ENCODE assay signal across 29 cellular contexts in the genomic region with DNA sequence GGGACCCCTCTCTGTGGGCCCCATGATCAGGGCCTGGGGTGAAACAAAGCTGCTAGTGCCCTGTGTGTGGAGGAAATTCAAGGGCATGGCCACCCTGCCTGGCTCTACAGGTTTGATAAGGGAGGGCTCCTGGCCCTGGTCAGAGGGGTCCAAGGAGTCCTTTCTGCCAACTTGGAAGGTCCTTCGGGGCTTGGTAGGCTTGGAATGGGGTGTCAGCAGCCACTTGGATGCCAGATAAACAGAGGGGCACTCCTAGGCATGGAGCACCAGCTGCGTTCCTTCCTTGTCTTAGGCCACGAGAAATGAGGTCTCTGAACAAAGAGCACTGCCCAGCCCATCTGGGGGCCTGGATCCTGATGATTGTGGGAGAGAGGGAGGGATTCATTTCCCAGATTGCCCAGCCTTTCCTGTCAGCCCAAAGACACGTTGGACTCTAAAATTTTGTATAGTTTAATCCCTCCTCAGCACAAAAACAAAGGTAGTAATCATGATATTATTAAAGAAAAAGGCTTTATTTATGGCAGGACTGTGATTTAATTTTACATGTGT. TPM values are rescaled to one million over a fixed set of nuclear protein-coding genes. Genes with fewer than 3 reads are reported as not detected.
A peak's percentile ranks its signal among the peaks of the same experiment; 100 is the strongest.
DNase-seq lines count a peak whose midpoint lies in the region; ATAC-seq and TF ChIP-seq lines count a peak whose summit lies in the region.
"Had no signal": no experiment of that assay in that cellular context is flagged by ENCODE, and none has a peak within 500 bp of the region (broad histone marks: within the 10 kb centered on the region; RNA-seq: fewer than 3 reads in every experiment).

No MANE protein-coding gene starts in this region.

- H2AFZ ChIP-seq in neuronal stem cell (ENCODE audit: low read length) = no peak overlapping the region
- H2AFZ ChIP-seq: neural progenitor cell had no signal

- H2BK15ac ChIP-seq in neuronal stem cell (ENCODE audit: low read length) = no peak overlapping the region

- H4K8ac ChIP-seq in neuronal stem cell (ENCODE audit: low read depth, low read length) = no peak overlapping the region

- no peaks in the 10 kb centered on the region for H3K27me3 ChIP-seq in esophagus muscularis mucosa
- H3K27me3 ChIP-seq in neuronal stem cell (ENCODE audit: control insufficient read depth in 3 of 3, insufficient read depth in 3 of 3, low read depth in 1 of 3, low read length in 3 of 3) = peaks cover 0 to 6% (median 0%) of the 10 kb centered on the region in 3 experiments
- H3K27me3 ChIP-seq in upper lobe of left lung = no peaks in the 10 kb centered on the region
- H3K27me3 ChIP-seq: gastrocnemius medialis, spleen, uterus had no signal

- peak overlapping the region; percentile 54 for H3K18ac ChIP-seq in neuronal stem cell (ENCODE audit: low read length)

- TF ChIP-seq CTCF in esophagus muscularis mucosa (IDR thresholded peaks at IDR 0.05) (no peak), upper lobe of left lung (IDR thresholded peaks at IDR 0.05) (no peak)

- no peak overlapping the region for H3K4me2 ChIP-seq in neuronal stem cell (ENCODE audit: insufficient read depth, low read length, poor library complexity, severe bottlenecking)
- H3K4me2 ChIP-seq: BLaER1, neural progenitor cell had no signal

- intact Hi-C loops in esophagus muscularis mucosa (cut with DNase I) = loop anchor here (5.0 kb wide), 1 partner anchor 113 kb away; a partner anchor contains a TSS

- no peak overlapping the region for H3K9ac ChIP-seq in neuronal stem cell (ENCODE audit: low read depth, low read length, poor library complexity)
- H3K9ac ChIP-seq: BLaER1, neural progenitor cell had no signal

- H2BK12ac ChIP-seq in neuronal stem cell (ENCODE audit: low read length) = peak overlapping the region; percentile 4

- TF ChIP-seq EP300 in esophagus muscularis mucosa (IDR thresholded peaks at IDR 0.05) = no peak
- no peak for TF ChIP-seq EP300 in upper lobe of left lung (IDR thresholded peaks at IDR 0.05)

- DNase-seq in SK-MEL-5 (ENCODE audit: low read depth, low spot score) (peak; percentile 50), esophagus muscularis mucosa (ENCODE audit: extremely low spot score) (peak; percentile 82), neuronal stem cell (ENCODE audit: low spot score) (no peak), upper lobe of left lung (no peak), cortex of kidney (lab: John Stamatoyannopoulos, UW) (no peak)
- no peak for DNase-seq in stimulated activated naive CD8-positive, alpha-beta T cell treated with anti-CD3 and anti-CD28 coated beads, Interleukin-15, Interleukin-2, amounts not matched to agents 100 U/mL and 50 U/mL, for 24 hours
- DNase-seq: activated CD4-positive, alpha-beta T cell treated with anti-CD3 and anti-CD28 coated beads, Interleukin-2, amount 50 U/mL, for 4 hours; activated CD8-positive, alpha-beta memory T cell treated with anti-CD3 and anti-CD28 coated beads, Interleukin-2, amount 10 ng/mL, durations not matched to agents 7 days and 5 days; activated gamma-delta T cell; activated naive CD8-positive, alpha-beta T cell treated with anti-CD3 and anti-CD28 coated beads, Interleukin-2, amount 10 ng/mL, durations not matched to agents 7 days and 5 days; activated T-cell treated with anti-CD3 and anti-CD28 coated beads, Interleukin-2, amount 50 U/mL, for 4 hours; central memory CD4-positive, alpha-beta T cell; DMS53; gastrocnemius medialis; hippocampal formation; left cardiac atrium; mesenchymal stem cell; NCI-H345; SHP77; spleen; stimulated activated CD8-positive, alpha-beta memory T cell treated with anti-CD3 and anti-CD28 coated beads, Interleukin-4, amount 100 ng/mL, for 48 hours; stimulated activated naive CD8-positive, alpha-beta T cell treated with anti-CD3 and anti-CD28 coated beads, Interleukin-15, amount 100 ng/mL, for 72 hours; T-helper 2 cell; uterus had no signal

- H2AK5ac ChIP-seq in neuronal stem cell (ENCODE audit: low read depth, low read length) = no peak overlapping the region

- H3K79me1 ChIP-seq in neuronal stem cell (ENCODE audit: low read depth, low read length) = no peaks in the 10 kb centered on the region

- H3K4me1 ChIP-seq in esophagus muscularis mucosa = peaks cover 41 to 90% (median 87%) of the 10 kb centered on the region in 4 donors
- peaks cover 0 to 3% of the 10 kb centered on the region in 2 donors for H3K4me1 ChIP-seq in neuronal stem cell (ENCODE audit: control insufficient read depth in 2 of 2, insufficient read depth in 1 of 2, low read depth in 1 of 2, low read length in 2 of 2)
- H3K4me1 ChIP-seq in upper lobe of left lung = peaks cover 41 to 84% (median 62%) of the 10 kb centered on the region in 4 donors

- H3K4me3 ChIP-seq in esophagus muscularis mucosa (no peak overlapping the region), neuronal stem cell (ENCODE audit: low read length in 2 of 2) (no peak overlapping the region), upper lobe of left lung (no peak overlapping the region)
- H3K4me3 ChIP-seq: BLaER1, gastrocnemius medialis, neural progenitor cell, spleen, uterus had no signal

- H3K9me3 ChIP-seq in esophagus muscularis mucosa = no peaks in the 10 kb centered on the region
- no peaks in the 10 kb centered on the region for H3K9me3 ChIP-seq in neuronal stem cell (replicated peaks in 1 of 2; ENCODE audit: control insufficient read depth in 2 of 2, insufficient read depth in 1 of 2, low read depth in 1 of 2, low read length in 2 of 2)
- H3K9me3 ChIP-seq in upper lobe of left lung = no peaks in the 10 kb centered on the region
- H3K9me3 ChIP-seq: BLaER1, gastrocnemius medialis, spleen, uterus had no signal

- H3K14ac ChIP-seq in neuronal stem cell (ENCODE audit: low read length) = no peak overlapping the region

- in situ Hi-C loops in SK-MEL-5 (cut with HindIII; ENCODE audit: low pct_unique_long_range_greater_than_20kb, low sequenced_read_pairs) = no loop called here

- H3K4ac ChIP-seq in neuronal stem cell (ENCODE audit: low read length) = no peak overlapping the region

- H3K27ac ChIP-seq in esophagus muscularis mucosa (replicated peaks in 1 of 4) (peak overlapping the region; percentile 53 to 88 (median 72)), neuronal stem cell (replicated peaks; ENCODE audit: low read length) (no peak overlapping the region), upper lobe of left lung (peak overlapping the region; percentile 48 to 80 (median 60))
- H3K27ac ChIP-seq: BLaER1, gastrocnemius medialis, neural progenitor cell, spleen, uterus had no signal

- TF ChIP-seq POLR2A in esophagus muscularis mucosa (IDR thresholded peaks at IDR 0.05; ENCODE audit: low read depth) (no peak), upper lobe of left lung (IDR thresholded peaks at IDR 0.05) (no peak)

- H2BK5ac ChIP-seq in neuronal stem cell (ENCODE audit: low read length) = no peak overlapping the region

- no peak for ATAC-seq in upper lobe of left lung (ENCODE audit: low FRiP score in 2 of 2)
- ATAC-seq in stimulated activated naive CD8-positive, alpha-beta T cell treated with anti-CD3 and anti-CD28 coated beads, Interleukin-15, Interleukin-2, amounts not matched to agents 100 U/mL and 50 U/mL, for 24 hours = no peak
- ATAC-seq in GM21786 (IDR thresholded peaks at IDR 0.05; ENCODE audit: unreplicated experiment) = no peak
- ATAC-seq: activated CD4-positive, CD25-positive, alpha-beta regulatory T cell treated with anti-CD3 and anti-CD28 coated beads, Interleukin-2, amount 50 U/mL, for 24 hours; activated CD8-positive, alpha-beta memory T cell treated with anti-CD3 and anti-CD28 coated beads, Interleukin-2, amount 10 ng/mL, durations not matched to agents 7 days and 5 days; activated T-cell treated with anti-CD3 and anti-CD28 coated beads, Interleukin-2, amount 50 U/mL, for 4 hours; gastrocnemius medialis; HCT116; left cardiac atrium; stimulated activated naive CD8-positive, alpha-beta T cell treated with anti-CD3 and anti-CD28 coated beads, Interleukin-15, amount 100 ng/mL, for 72 hours had no signal

- 63% methylated on average over 4 of the region's 4 CpGs for WGBS in esophagus muscularis mucosa
- no CpG with 5 or more reads among the region's 4 CpGs for WGBS in neuronal stem cell (ENCODE audit: extremely low coverage in 2 of 2, insufficient read length in 2 of 2, insufficient replicate concordance in 1 of 2), 2 donors
- WGBS in upper lobe of left lung, 2 donors = 29 to 61% methylated on average over 4 of the region's 4 CpGs

- no peak overlapping the region for H4K91ac ChIP-seq in neuronal stem cell (ENCODE audit: low read depth, low read length, poor library complexity)

- H3K36me3 ChIP-seq in esophagus muscularis mucosa (no peaks in the 10 kb centered on the region), neuronal stem cell (replicated peaks in 1 of 2; ENCODE audit: control insufficient read depth in 2 of 2, insufficient read depth in 2 of 2, low read length in 2 of 2) (no peaks in the 10 kb centered on the region), upper lobe of left lung (no peaks in the 10 kb centered on the region)
- H3K36me3 ChIP-seq: BLaER1, gastrocnemius medialis, neural progenitor cell, spleen, uterus had no signal

- no peak overlapping the region for H3K23ac ChIP-seq in neuronal stem cell (ENCODE audit: low read depth, low read length, poor library complexity)

- H2BK120ac ChIP-seq in neuronal stem cell (ENCODE audit: low read depth, low read length) = no peak overlapping the region

RNA-seq across cellular contexts. Expression of a gene that starts 5.1 kb away (rescaled TPM):
- total RNA-seq in SK-MEL-5 (2014; rRNA removed; shearing (Covaris generic)) = 99.2 and 112 TPM in 2 replicates
- 57.1 and 60.0 TPM in 2 replicates for polyA plus RNA-seq in SK-MEL-5 (2015; cell fraction: cytosol; rRNA removed)
- polyA plus RNA-seq in SK-MEL-5 (2015; cell fraction: nucleus; rRNA removed) = 122 and 125 TPM in 2 replicates
- total RNA-seq in esophagus muscularis mucosa = 100 to 1,000 TPM; 158 to 249 (median 196) TPM
- 9.0 TPM for polyA plus RNA-seq in neuronal stem cell (2013, experiment 1 of 2)
- polyA plus RNA-seq in neuronal stem cell (2013, experiment 2 of 2) = 8.6 TPM
- 100 to 1,000 TPM in 1 of 6 donors, 10 to 100 TPM in 5; 27.2 to 112 (median 39.6) TPM for total RNA-seq in upper lobe of left lung

Comparison
In these comparisons a context has a peak if more than half of its experiments do, and no peak if none do; other contexts are left out.
1. DNase-seq: peak in SK-MEL-5 (single experiment) and esophagus muscularis mucosa (single experiment); none in neuronal stem cell (single experiment), upper lobe of left lung (0 of 2), stimulated activated naive CD8-positive, alpha-beta T cell treated with anti-CD3 and anti-CD28 coated beads, Interleukin-15, Interleukin-2, amounts not matched to agents 100 U/mL and 50 U/mL, for 24 hours (single experiment) and cortex of kidney (single experiment).